ENCODE assay signal across 1 cellular context in the genomic region with DNA sequence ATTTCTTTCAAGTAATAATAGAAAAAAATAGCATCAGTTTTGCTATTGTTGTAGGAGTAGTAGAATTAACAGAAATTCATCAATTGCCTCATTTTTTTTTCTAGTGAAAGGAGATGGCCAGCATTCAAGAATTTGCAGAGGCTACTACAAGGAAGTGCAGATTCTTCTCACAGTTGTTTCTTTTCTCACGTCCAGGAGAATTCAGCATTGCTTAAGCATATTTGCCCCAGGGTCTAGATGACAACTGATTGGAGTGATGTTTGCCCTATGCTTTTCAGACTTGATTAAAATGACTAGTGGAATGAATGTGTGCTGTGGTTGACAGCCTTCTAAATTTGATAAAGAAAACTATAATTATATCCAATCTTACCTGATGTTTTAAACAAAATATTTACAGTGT.
TF ChIP-seq lines count a peak whose summit lies in the region.

No MANE protein-coding gene starts in this region.

TF ChIP-seq in HCT116, 20 proteins besides CTCF, POLR2A, EP300 and RAD21:
- TF ChIP-seq, protein P1, sequence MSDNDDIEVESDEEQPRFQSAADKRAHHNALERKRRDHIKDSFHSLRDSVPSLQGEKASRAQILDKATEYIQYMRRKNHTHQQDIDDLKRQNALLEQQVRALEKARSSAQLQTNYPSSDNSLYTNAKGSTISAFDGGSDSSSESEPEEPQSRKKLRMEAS (IDR thresholded peaks at IDR 0.05) = no peak
- TF ChIP-seq CEBPB (IDR thresholded peaks at IDR 0.05; ENCODE audit: low read depth) (peak; percentile 17; the same call in 1 of the 2 replicates), SIN3A (IDR thresholded peaks at IDR 0.05; ENCODE audit: low read depth) (no peak), TCF7L2 (IDR thresholded peaks at IDR 0.05; ENCODE audit: borderline replicate concordance, extremely low read depth, insufficient read depth, insufficient read length) (no peak), POLR2AphosphoS5 (IDR thresholded peaks at IDR 0.05; ENCODE audit: low read depth, low read length) (no peak), SRF (IDR thresholded peaks at IDR 0.05; ENCODE audit: low read depth) (no peak), EGR1 (IDR thresholded peaks at IDR 0.05; ENCODE audit: low read depth) (no peak)
- TF ChIP-seq, protein P2, sequence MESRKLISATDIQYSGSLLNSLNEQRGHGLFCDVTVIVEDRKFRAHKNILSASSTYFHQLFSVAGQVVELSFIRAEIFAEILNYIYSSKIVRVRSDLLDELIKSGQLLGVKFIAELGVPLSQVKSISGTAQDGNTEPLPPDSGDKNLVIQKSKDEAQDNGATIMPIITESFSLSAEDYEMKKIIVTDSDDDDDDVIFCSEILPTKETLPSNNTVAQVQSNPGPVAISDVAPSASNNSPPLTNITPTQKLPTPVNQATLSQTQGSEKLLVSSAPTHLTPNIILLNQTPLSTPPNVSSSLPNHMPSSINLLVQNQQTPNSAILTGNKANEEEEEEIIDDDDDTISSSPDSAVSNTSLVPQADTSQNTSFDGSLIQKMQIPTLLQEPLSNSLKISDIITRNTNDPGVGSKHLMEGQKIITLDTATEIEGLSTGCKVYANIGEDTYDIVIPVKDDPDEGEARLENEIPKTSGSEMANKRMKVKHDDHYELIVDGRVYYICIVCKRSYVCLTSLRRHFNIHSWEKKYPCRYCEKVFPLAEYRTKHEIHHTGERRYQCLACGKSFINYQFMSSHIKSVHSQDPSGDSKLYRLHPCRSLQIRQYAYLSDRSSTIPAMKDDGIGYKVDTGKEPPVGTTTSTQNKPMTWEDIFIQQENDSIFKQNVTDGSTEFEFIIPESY (IDR thresholded peaks at IDR 0.05; ENCODE audit: extremely low read depth, insufficient replicate concordance, low read length) = no peak
